Comparison of ENCODE assay signal across 8 cellular contexts in the genomic region with DNA sequence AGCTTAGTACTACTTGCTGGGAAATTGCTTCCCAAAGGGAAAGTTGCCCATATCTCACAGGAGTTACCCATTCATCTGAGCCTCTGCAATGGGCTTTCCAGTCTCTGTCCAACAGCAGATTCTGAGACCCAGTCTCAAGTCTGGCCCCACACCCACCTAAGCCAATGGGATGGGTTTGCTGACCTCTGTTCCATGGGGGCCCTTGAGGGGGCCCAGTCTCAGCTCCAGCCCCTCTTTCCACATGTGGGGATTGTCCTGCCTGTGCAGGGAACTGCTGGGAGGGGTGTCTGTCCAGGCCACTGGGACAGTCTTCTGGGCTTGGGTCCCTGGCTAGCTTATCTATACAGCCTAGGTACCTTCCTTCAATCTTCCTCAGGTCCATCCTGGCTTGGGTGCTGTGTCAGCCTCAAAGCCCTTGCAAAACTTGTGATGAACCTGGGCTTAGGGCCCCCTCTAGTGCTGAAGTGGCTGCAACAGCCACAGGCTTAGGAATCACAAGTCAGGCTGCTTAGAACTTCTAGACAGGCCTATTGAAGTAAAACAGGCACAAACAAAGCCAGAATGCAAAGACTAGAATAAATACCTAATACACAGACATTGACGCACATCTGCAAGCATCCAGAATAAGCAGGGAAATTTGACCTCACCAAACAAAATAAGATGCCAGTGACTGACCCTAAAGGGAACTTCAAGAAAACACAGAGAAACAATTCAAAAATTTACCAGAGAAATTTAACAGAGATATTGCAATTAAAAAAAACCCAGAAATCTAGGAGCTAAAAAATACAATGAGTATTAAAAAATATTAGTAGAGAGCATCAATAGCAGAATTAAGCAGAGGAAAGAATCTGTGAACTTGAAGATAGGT. TPM values are rescaled to one million over a fixed set of nuclear protein-coding genes. Genes with fewer than 3 reads are reported as not detected.
DNase-seq lines count a peak whose midpoint lies in the region; ATAC-seq, FAIRE-seq and TF ChIP-seq lines count a peak whose summit lies in the region.

No MANE protein-coding gene starts in this region.

- peak; percentile 88 for FAIRE-seq in K562 (lab: Jason Lieb, UNC)

- no peak overlapping the region for H3K4me3 ChIP-seq in K562

- peak overlapping the region; percentile 8; the same call in 1 of the 3 replicates for H3K27ac ChIP-seq in K562 (ENCODE audit: extremely low read depth, low read depth, low read length)

- TF ChIP-seq CTCF in K562 (IDR thresholded peaks at IDR 0.05 in 2 of 3, conservative IDR thresholded peaks at IDR 0.05 in 1 of 3; ENCODE audit: insufficient read depth in 2 of 3, low read depth in 1 of 3, low read length in 3 of 3) = peak; percentile 88 to 92 (median 88)

- H3K4me1 ChIP-seq in K562 (replicated peaks in 1 of 2; ENCODE audit: control insufficient read depth in 2 of 2, insufficient read depth in 2 of 2, low read length in 2 of 2) = peaks cover 11 to 15% of the 10 kb centered on the region in 2 experiments; a peak in 4 of 5 replicates

- no TSS peak for BruUV-seq in K562 (replicated peaks; lab: Mats Ljungman, UMichigan)

- no peak overlapping the region for H3K9ac ChIP-seq in K562 (ENCODE audit: insufficient read depth in 1 of 2, low read depth in 2 of 2, low read length in 2 of 2)

- POLR2A ChIA-PET in K562 (lab: Yijun Ruan, JAX) = interaction anchor here (0.6 to 1.5 kb wide), 4 partner anchors 9 to 741 kb away, joined by 3 to 5 read pairs (median 3); a partner anchor contains a TSS

- peak; percentile 82 to 93 for TF ChIP-seq RAD21 in K562 (CRISPR knock-in tag; conservative IDR thresholded peaks at IDR 0.05 in 1 of 2, IDR thresholded peaks at IDR 0.05 in 1 of 2)

- 25% methylated on average over 1 of the region's 1 CpG for WGBS in K562 (ENCODE audit: insufficient coverage, low coverage, missing lambda C conversion rate)

- no peaks in the 10 kb centered on the region for H4K20me1 ChIP-seq in K562 (replicated peaks; ENCODE audit: control insufficient read depth, insufficient read depth, low read length)

- no peak overlapping the region for H2AFZ ChIP-seq in K562 (ENCODE audit: low read depth, low read length)

- ATAC-seq in HG02623 (IDR thresholded peaks at IDR 0.05; ENCODE audit: unreplicated experiment) (peak; percentile 98), K562 (peak; percentile 100)

- in situ Hi-C loops in K562 (cut with MboI) = loop anchor here (25.0 kb wide), 1 partner anchor 493 kb away; no protein-coding TSS in a partner anchor

- no peaks in the 10 kb centered on the region for H3K9me1 ChIP-seq in K562 (ENCODE audit: control insufficient read depth, insufficient read depth, low read length)

- no peaks in the 10 kb centered on the region for H3K79me2 ChIP-seq in K562 (ENCODE audit: control insufficient read depth, insufficient read depth, low read length)

- no peak for TF ChIP-seq POLR2A in K562 (conservative IDR thresholded peaks at IDR 0.05)

- no peak overlapping the region for H3K4me2 ChIP-seq in K562 (ENCODE audit: insufficient read depth, low read length)

- H3K9me3 ChIP-seq in K562 (replicated peaks; ENCODE audit: control insufficient read depth, insufficient read depth, low read depth, low read length) = no peaks in the 10 kb centered on the region

- intact Hi-C loops in K562 (cut with micrococcal nuclease) = loop anchor here (1.0 to 2.0 kb wide), 7 partner anchors 74 to 510 kb away; a partner anchor contains a TSS

- no peaks in the 10 kb centered on the region for H3K27me3 ChIP-seq in K562 (ENCODE audit: control insufficient read depth in 2 of 2, insufficient read depth in 2 of 2, low read length in 2 of 2)

- no peaks in the 10 kb centered on the region for H3K36me3 ChIP-seq in K562 (ENCODE audit: control insufficient read depth, insufficient read depth, low read length)

- DNase-seq in SIG-M5 treated with dmso at 0.1 percent for 504 hours (lab: John Stamatoyannopoulos, UW; ENCODE audit: unreplicated experiment) (peak; percentile 69), SIG-M5 (lab: John Stamatoyannopoulos, UW) (no peak), NCI-H1105 (lab: John Stamatoyannopoulos, UW) (peak; percentile 20), T-helper 9 cell (peak; percentile 18), K562 (ENCODE audit: extremely low read depth in 1 of 4, low spot score in 3 of 4) (peak; percentile 54 to 92 (median 70)), inferior parietal cortex (ENCODE audit: extremely low spot score) (peak; percentile 33)
- DNase-seq in stimulated activated CD4-positive, alpha-beta T cell treated with anti-CD3 and anti-CD28 coated beads, Interleukin-2, amount 100 ng/mL, for 24 hours = peak; percentile 42 to 58

- TF ChIP-seq EP300 in K562 (IDR thresholded peaks at IDR 0.05; ENCODE audit: low read length) = no peak

- CTCF ChIA-PET in K562 (lab: Yijun Ruan, JAX; ENCODE audit: low intra/inter-chr PET ratio) = interaction anchor here (0.6 to 1.4 kb wide), 3 partner anchors 143 to 509 kb away, joined by 5 to 11 read pairs (median 6); a partner anchor contains a TSS

TF ChIP-seq in K562, 482 proteins besides CTCF, POLR2A, EP300 and RAD21 (continues in another document):
- TF ChIP-seq RHOXF2B (CRISPR knock-in tag; conservative IDR thresholded peaks at IDR 0.05) (no peak), NCOA4 (IDR thresholded peaks at IDR 0.05; ENCODE audit: partially characterized antibody) (no peak), ARHGAP35 (IDR thresholded peaks at IDR 0.05; ENCODE audit: partially characterized antibody) (peak; percentile 21)

RNA-seq across cellular contexts. Expression of a gene that starts 11.7 kb away (rescaled TPM):
- 41.9 and 63.3 TPM in 2 replicates for total RNA-seq in K562 (2011; cell fraction: chromatin; rRNA removed; ENCODE audit: low replicate concordance)
- total RNA-seq in K562 (2011; cell fraction: nucleolus; rRNA removed) = 16.7 and 17.6 TPM in 2 replicates
- total RNA-seq in K562 (2011; cell fraction: nucleoplasm; rRNA removed) = 33.9 and 51.9 TPM in 2 replicates
- total RNA-seq in K562 (2014; rRNA removed) (7.7 and 8.8 TPM in 2 replicates), K562 (2014; rRNA removed; fragmentation: Illumina TruSeq; extraction: Trizol) (14.8 and 18.4 TPM in 2 replicates), K562 (2015; rRNA removed; fragmentation: Illumina TruSeq; extraction: Trizol) (16.4 and 16.9 TPM in 2 replicates), K562 (2021) (27.3 and 30.2 TPM in 2 replicates)
- polyA plus RNA-seq in K562 (2011; rRNA removed) (34.1 and 38.4 TPM in 2 replicates), K562 (2014; fragmentation: Illumina TruSeq; extraction: Trizol) (43.4 and 48.0 TPM in 2 replicates), K562 (2014; fragmentation: Nextera tagmentation; extraction: Ambion mirVana) (1 to 10 TPM; 3.2 to 5.0 TPM), K562 (2014; rRNA removed) (19.4 and 23.3 TPM in 2 replicates)
- 34.2 and 50.2 TPM in 2 replicates for polyA plus RNA-seq in K562 (2011; cell fraction: cytosol; rRNA removed)
- 38.1 and 48.4 TPM in 2 replicates for polyA plus RNA-seq in K562 (2011; cell fraction: nucleus; rRNA removed)
- polyA plus RNA-seq in K562 (2012) = 25.5 and 37.2 TPM in 2 replicates
- 29.4 and 30.5 TPM in 2 replicates for polyA minus RNA-seq in K562 (2011; rRNA and poly(A)+ RNA removed)
- 13.4 and 17.4 TPM in 2 replicates for polyA minus RNA-seq in K562 (2011; cell fraction: cytosol; rRNA and poly(A)+ RNA removed)
- 13.1 and 23.9 TPM in 2 replicates for polyA minus RNA-seq in K562 (2011; cell fraction: nucleus; rRNA and poly(A)+ RNA removed)

RNA-seq across cellular contexts. Expression of a gene that starts 33.1 kb away (rescaled TPM):
- total RNA-seq in K562 (2011; cell fraction: chromatin; rRNA removed; ENCODE audit: low replicate concordance) = not detected in 2 replicates
- not detected in 2 replicates for total RNA-seq in K562 (2011; cell fraction: nucleolus; rRNA removed)
- total RNA-seq in K562 (2011; cell fraction: nucleoplasm; rRNA removed) = not detected in 2 replicates
- total RNA-seq in K562 (2014; rRNA removed) = not detected in 2 replicates
- total RNA-seq in K562 (2014; rRNA removed; fragmentation: Illumina TruSeq; extraction: Trizol) = not detected in 2 replicates
- total RNA-seq in K562 (2015; rRNA removed; fragmentation: Illumina TruSeq; extraction: Trizol) = not detected in 2 replicates
- total RNA-seq in K562 (2021) = not detected in 2 replicates
- polyA plus RNA-seq in K562 (2011; rRNA removed) = not detected in 2 replicates
- polyA plus RNA-seq in K562 (2011; cell fraction: cytosol; rRNA removed) = not detected in 2 replicates
- not detected in 2 replicates for polyA plus RNA-seq in K562 (2011; cell fraction: nucleus; rRNA removed)
- polyA plus RNA-seq in K562 (2012) = not detected in 2 replicates
- polyA plus RNA-seq in K562 (2014; fragmentation: Illumina TruSeq; extraction: Trizol) = not detected in 2 replicates
- not detected for polyA plus RNA-seq in K562 (2014; fragmentation: Nextera tagmentation; extraction: Ambion mirVana)
- not detected in 2 replicates for polyA plus RNA-seq in K562 (2014; rRNA removed)
- polyA minus RNA-seq in K562 (2011; rRNA and poly(A)+ RNA removed) = not detected in 2 replicates
- not detected in 2 replicates for polyA minus RNA-seq in K562 (2011; cell fraction: cytosol; rRNA and poly(A)+ RNA removed)
- polyA minus RNA-seq in K562 (2011; cell fraction: nucleus; rRNA and poly(A)+ RNA removed) = not detected in 2 replicates
